1 cellular context compared by ENCODE assay signal in the genomic region with DNA sequence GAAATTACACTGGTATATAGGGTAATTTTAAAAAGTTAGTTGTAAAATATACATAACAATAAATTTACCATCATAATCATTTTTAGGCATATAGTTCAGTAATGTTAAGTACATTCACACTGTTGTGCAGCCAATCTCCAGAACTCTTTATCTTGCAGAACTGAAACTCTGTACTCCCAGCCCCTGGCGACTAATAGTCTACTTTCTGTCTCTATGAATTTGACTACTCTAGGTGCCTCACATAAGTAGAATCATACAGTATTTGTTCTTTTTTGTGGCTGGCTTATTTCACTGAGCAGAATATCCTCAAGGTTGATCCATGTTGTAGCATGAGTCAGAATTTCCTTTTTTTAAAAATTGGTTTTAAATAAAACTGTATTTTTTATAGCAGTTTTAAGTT.
TF ChIP-seq lines count a peak whose summit lies in the region.

No MANE protein-coding gene starts in this region.

TF ChIP-seq in SK-N-SH, 30 proteins besides CTCF, POLR2A, EP300 and RAD21 (continued from another document):
- TF ChIP-seq SIN3A (IDR thresholded peaks at IDR 0.05; ENCODE audit: borderline replicate concordance, low read depth, low read length): no peak
